ENCODE assay signal across 30 cellular contexts in genomic region chrX:69257504-69258127, GRCh38.
"Had no signal": no experiment of that assay in that cellular context is flagged by ENCODE, and none has a peak within 500 bp of the region (broad histone marks: within the 10 kb centered on the region; RNA-seq: fewer than 3 reads in every experiment).

No MANE protein-coding gene starts in this region.

- DNase-seq: activated B cell treated with CpG ODN at 0.5 μM for 24 hours; activated CD4-positive, alpha-beta T cell treated with anti-CD3 and anti-CD28 coated beads for 48 hours; activated CD4-positive, alpha-beta T cell treated with anti-CD3 and anti-CD28 coated beads, Interleukin-2, amount 50 U/mL, for 1 hour; activated CD4-positive, alpha-beta T cell treated with anti-CD3 and anti-CD28 coated beads, Interleukin-2, amount 50 U/mL, for 48 hours; activated CD8-positive, alpha-beta memory T cell treated with anti-CD3 and anti-CD28 coated beads for 24 hours; activated CD8-positive, alpha-beta T cell treated with anti-CD3 and anti-CD28 coated beads for 36 hours; activated effector memory CD4-positive, alpha-beta T cell treated with Interleukin-2 at 50 U/mL for 16 hours; activated gamma-delta T cell treated with Interleukin-2 at 50 U/mL for 16 hours; activated naive CD4-positive, alpha-beta T cell treated with anti-CD3 and anti-CD28 coated beads, Interleukin-2, amount 50 U/mL, for 16 hours; activated naive CD4-positive, alpha-beta T cell treated with Interleukin-2 at 50 U/mL for 16 hours; activated T-cell treated with anti-CD3 and anti-CD28 coated beads, Interleukin-2, amount 50 U/mL, for 4 hours; amniotic stem cell; body of pancreas; effector memory CD4-positive, alpha-beta T cell; erythroblast; foreskin keratinocyte; gastrocnemius medialis; glutamatergic neuron; T-helper 2 cell; WERI-Rb-1 had no signal

- H3K27me3 Mint-ChIP-seq: activated naive CD8-positive, alpha-beta T cell had no signal

- H3K4me3 ChIP-seq: body of pancreas, breast epithelium, cardiac muscle cell, coronary artery, dorsolateral prefrontal cortex, esophagus muscularis mucosa, gastrocnemius medialis had no signal

- ATAC-seq: activated CD4-positive, CD25-positive, alpha-beta regulatory T cell treated with anti-CD3 and anti-CD28 coated beads, Interleukin-2, amount 50 U/mL, for 24 hours; activated CD8-positive, alpha-beta T cell treated with anti-CD3 and anti-CD28 coated beads for 36 hours; activated T-cell treated with anti-CD3 and anti-CD28 coated beads, Interleukin-2, amount 50 U/mL, for 4 hours; activated T-helper 17 cell treated with anti-CD3 and anti-CD28 coated beads, Interleukin-2, amount 50 U/mL, for 72 hours; body of pancreas; foreskin keratinocyte; gastrocnemius medialis had no signal

- H3K4me1 Mint-ChIP-seq: activated B cell treated with CpG ODN at 0.5 μM for 24 hours; activated T-helper 17 cell treated with anti-CD3 and anti-CD28 coated beads, Interleukin-2, amount 50 U/mL, for 72 hours; central memory CD8-positive, alpha-beta T cell had no signal

- H3K27ac Mint-ChIP-seq: activated B cell treated with CpG ODN at 0.5 μM for 24 hours; activated CD8-positive, alpha-beta T cell treated with anti-CD3 and anti-CD28 coated beads for 36 hours; activated naive CD8-positive, alpha-beta T cell; activated T-helper 17 cell treated with anti-CD3 and anti-CD28 coated beads, Interleukin-2, amount 50 U/mL, for 72 hours; dendritic cell treated with granulocyte-macrophage colony-stimulating factor and Interleukin-4, amounts not matched to agents 40 ng/mL and 50 ng/mL, for 4 days had no signal

- H3K27ac ChIP-seq: body of pancreas, breast epithelium, cardiac muscle cell, coronary artery, dorsolateral prefrontal cortex, esophagus muscularis mucosa, foreskin keratinocyte, gastrocnemius medialis, WERI-Rb-1 had no signal

- H3K9me3 Mint-ChIP-seq: activated B cell treated with CpG ODN at 0.5 μM for 24 hours; activated CD8-positive, alpha-beta T cell treated with anti-CD3 and anti-CD28 coated beads for 36 hours; activated T-cell treated with anti-CD3 and anti-CD28 coated beads, Interleukin-2, amount 50 U/mL, for 4 hours; activated T-helper 17 cell treated with anti-CD3 and anti-CD28 coated beads, Interleukin-2, amount 50 U/mL, for 72 hours; central memory CD8-positive, alpha-beta T cell; dendritic cell treated with granulocyte-macrophage colony-stimulating factor and Interleukin-4, amounts not matched to agents 40 ng/mL and 50 ng/mL, for 4 days had no signal

- H3K36me3 ChIP-seq: breast epithelium, cardiac muscle cell, esophagus muscularis mucosa, gastrocnemius medialis, WERI-Rb-1 had no signal

- H3K4me3 Mint-ChIP-seq: activated B cell treated with CpG ODN at 0.5 μM for 24 hours; activated CD8-positive, alpha-beta T cell treated with anti-CD3 and anti-CD28 coated beads for 36 hours; activated naive CD8-positive, alpha-beta T cell; activated T-cell treated with anti-CD3 and anti-CD28 coated beads, Interleukin-2, amount 50 U/mL, for 4 hours; activated T-helper 17 cell treated with anti-CD3 and anti-CD28 coated beads, Interleukin-2, amount 50 U/mL, for 72 hours; central memory CD8-positive, alpha-beta T cell; dendritic cell treated with granulocyte-macrophage colony-stimulating factor and Interleukin-4, amounts not matched to agents 40 ng/mL and 50 ng/mL, for 4 days had no signal

- H3K4me1 ChIP-seq: body of pancreas, breast epithelium, foreskin keratinocyte, gastrocnemius medialis had no signal

- H3K36me3 Mint-ChIP-seq: activated naive CD8-positive, alpha-beta T cell had no signal

- H3K9me3 ChIP-seq: body of pancreas, breast epithelium, esophagus muscularis mucosa, gastrocnemius medialis had no signal

- H3K27me3 ChIP-seq: body of pancreas, foreskin keratinocyte, gastrocnemius medialis had no signal
